14 cellular contexts compared by ENCODE assay signal in genomic region chr1:159892944-159893343, GRCh38. TPM values are rescaled to one million over a fixed set of nuclear protein-coding genes. Genes with fewer than 3 reads are reported as not detected.
DNase-seq lines count a peak whose midpoint lies in the region; ATAC-seq and TF ChIP-seq lines count a peak whose summit lies in the region.
"Had no signal": no experiment of that assay in that cellular context is flagged by ENCODE, and none has a peak within 500 bp of the region (broad histone marks: within the 10 kb centered on the region; RNA-seq: fewer than 3 reads in every experiment).

No MANE protein-coding gene starts in this region.

- H3K4me3 ChIP-seq in Karpas-422 (ENCODE audit: low read length) (no peak overlapping the region), adipocyte (ENCODE audit: low read length) (no peak overlapping the region), lower lobe of right lung (no peak overlapping the region)
- H3K4me3 ChIP-seq: sigmoid colon had no signal

- no peak overlapping the region for H3K4me3 Mint-ChIP-seq in activated CD4-positive, alpha-beta T cell treated with anti-CD3 and anti-CD28 coated beads, Interleukin-2, amount 10 ng/mL, durations not matched to agents 24 days and 14 days
- no peak overlapping the region for H3K4me3 Mint-ChIP-seq in naive thymus-derived CD8-positive, alpha-beta T cell
- H3K4me3 Mint-ChIP-seq: naive thymus-derived CD4-positive, alpha-beta T cell had no signal

- no peaks in the 10 kb centered on the region for H3K36me3 Mint-ChIP-seq in activated CD4-positive, alpha-beta T cell treated with anti-CD3 and anti-CD28 coated beads, Interleukin-2, amount 10 ng/mL, durations not matched to agents 24 days and 14 days (ENCODE audit: low read depth)
- no peaks in the 10 kb centered on the region for H3K36me3 Mint-ChIP-seq in naive thymus-derived CD8-positive, alpha-beta T cell
- H3K36me3 Mint-ChIP-seq: naive thymus-derived CD4-positive, alpha-beta T cell had no signal

- DNase-seq in activated CD4-positive, alpha-beta T cell treated with anti-CD3 and anti-CD28 coated beads, Interleukin-2, amount 10 ng/mL, durations not matched to agents 24 days and 14 days: peak; percentile 70
- no peak for DNase-seq in activated CD4-positive, alpha-beta T cell treated with anti-CD3 and anti-CD28 coated beads for 4 hours
- peak; percentile 50 for DNase-seq in Karpas-422
- no peak for DNase-seq in adipocyte (ENCODE audit: low read depth)
- peak in 1 of 10 donors; percentile 24 for DNase-seq in naive thymus-derived CD8-positive, alpha-beta T cell
- no peak for DNase-seq in putamen (ENCODE audit: low spot score)
- DNase-seq in lower lobe of right lung: no peak
- no peak for DNase-seq in NCI-H2029 treated with DMSO at 0.1 percent for 48 hours (lab: John Stamatoyannopoulos, UW)
- DNase-seq: foreskin melanocyte, NCI-H2107, sigmoid colon had no signal

- peaks cover 31% of the 10 kb centered on the region for H3K27me3 Mint-ChIP-seq in activated CD4-positive, alpha-beta T cell treated with anti-CD3 and anti-CD28 coated beads, Interleukin-2, amount 10 ng/mL, durations not matched to agents 24 days and 14 days
- H3K27me3 Mint-ChIP-seq in naive thymus-derived CD8-positive, alpha-beta T cell: no peaks in the 10 kb centered on the region

- H3K9me3 Mint-ChIP-seq in activated CD4-positive, alpha-beta T cell treated with anti-CD3 and anti-CD28 coated beads, Interleukin-2, amount 10 ng/mL, durations not matched to agents 24 days and 14 days: no peaks in the 10 kb centered on the region
- H3K9me3 Mint-ChIP-seq in naive thymus-derived CD8-positive, alpha-beta T cell: no peaks in the 10 kb centered on the region

- no peak overlapping the region for H3K4me2 ChIP-seq in Karpas-422 (ENCODE audit: low read depth, low read length, poor library complexity, severe bottlenecking)

- no peaks in the 10 kb centered on the region for H3K27me3 ChIP-seq in Karpas-422 (ENCODE audit: low read length)
- peaks cover 7% of the 10 kb centered on the region for H3K27me3 ChIP-seq in adipocyte (replicated peaks; ENCODE audit: control insufficient read depth, insufficient read depth, low read length)
- H3K27me3 ChIP-seq in lower lobe of right lung (ENCODE audit: low read depth): no peaks in the 10 kb centered on the region
- H3K27me3 ChIP-seq: sigmoid colon had no signal

- H3K36me3 ChIP-seq in Karpas-422 (ENCODE audit: insufficient read depth, low read length): no peaks in the 10 kb centered on the region
- H3K36me3 ChIP-seq in adipocyte (ENCODE audit: control insufficient read depth, insufficient read depth, low read length, severe bottlenecking): no peaks in the 10 kb centered on the region
- H3K36me3 ChIP-seq in lower lobe of right lung: no peaks in the 10 kb centered on the region
- H3K36me3 ChIP-seq: sigmoid colon had no signal

- no peak overlapping the region for H2AFZ ChIP-seq in Karpas-422 (ENCODE audit: low read length)

- H3K27ac ChIP-seq in Karpas-422 (ENCODE audit: low read length): no peak overlapping the region
- no peak overlapping the region for H3K27ac ChIP-seq in lower lobe of right lung
- H3K27ac ChIP-seq: sigmoid colon had no signal

- H3K9me3 ChIP-seq in Karpas-422 (ENCODE audit: low read length): no peaks in the 10 kb centered on the region
- H3K9me3 ChIP-seq in adipocyte (ENCODE audit: control insufficient read depth, low read length): no peaks in the 10 kb centered on the region
- H3K9me3 ChIP-seq in lower lobe of right lung: no peaks in the 10 kb centered on the region
- H3K9me3 ChIP-seq: sigmoid colon had no signal

- H3K27ac Mint-ChIP-seq in activated CD4-positive, alpha-beta T cell treated with anti-CD3 and anti-CD28 coated beads, Interleukin-2, amount 10 ng/mL, durations not matched to agents 24 days and 14 days: no peak overlapping the region
- peak overlapping the region in 2 of 10 donors; percentile 30 to 74 for H3K27ac Mint-ChIP-seq in naive thymus-derived CD8-positive, alpha-beta T cell

- TF ChIP-seq CTCF in lower lobe of right lung (IDR thresholded peaks at IDR 0.05): no peak

- intact Hi-C loops in activated CD4-positive, alpha-beta T cell treated with anti-CD3 and anti-CD28 coated beads, Interleukin-2, amount 10 ng/mL, durations not matched to agents 24 days and 14 days (cut with micrococcal nuclease): loop anchor here (5.0 kb wide), 1 partner anchor 41 kb away; no protein-coding TSS in a partner anchor
- intact Hi-C loops in lower lobe of right lung (cut with DNase I): loop anchor here (5.0 kb wide), 1 partner anchor 96 kb away; no protein-coding TSS in a partner anchor

- H3K9ac ChIP-seq in Karpas-422 (ENCODE audit: low read length) (no peak overlapping the region), adipocyte (ENCODE audit: low read length) (peak overlapping the region; percentile 12)

- H4K20me1 ChIP-seq in Karpas-422 (ENCODE audit: insufficient read depth, low read depth, low read length): no peaks in the 10 kb centered on the region

- no peaks in the 10 kb centered on the region for H3K9me2 ChIP-seq in Karpas-422 (replicated peaks; ENCODE audit: insufficient read depth, low read length)

- peaks cover 13% of the 10 kb centered on the region for H3K4me1 Mint-ChIP-seq in activated CD4-positive, alpha-beta T cell treated with anti-CD3 and anti-CD28 coated beads, Interleukin-2, amount 10 ng/mL, durations not matched to agents 24 days and 14 days
- H3K4me1 Mint-ChIP-seq in naive thymus-derived CD8-positive, alpha-beta T cell: peaks cover 0 to 26% (median 16%) of the 10 kb centered on the region in 4 donors

- POLR2A ChIA-PET in naive thymus-derived CD8-positive, alpha-beta T cell (lab: Charles Lee): interaction anchor here (1.1 to 3.1 kb wide), 3 partner anchors 31 to 96 kb away, joined by 3 to 18 read pairs (median 4); partner anchors contain the start of gene TAGLN2

- peaks cover 17% of the 10 kb centered on the region for H3K4me1 ChIP-seq in Karpas-422 (ENCODE audit: low read length)
- peaks cover 13% of the 10 kb centered on the region for H3K4me1 ChIP-seq in adipocyte (ENCODE audit: control insufficient read depth, insufficient read depth, low read length)
- H3K4me1 ChIP-seq in lower lobe of right lung: peaks cover 54% of the 10 kb centered on the region

- peak; percentile 37 to 40 for ATAC-seq in naive thymus-derived CD8-positive, alpha-beta T cell
- no peak for ATAC-seq in lower lobe of right lung
- ATAC-seq: naive thymus-derived CD4-positive, alpha-beta T cell had no signal

- no peaks in the 10 kb centered on the region for H3K79me2 ChIP-seq in Karpas-422 (ENCODE audit: low read length)

RNA-seq across cellular contexts. Expression of gene CFAP45, which starts 7.0 kb away (rescaled TPM):
- 1.5 TPM in 2 replicates for total RNA-seq in activated CD4-positive, alpha-beta T cell treated with anti-CD3 and anti-CD28 coated beads, Interleukin-2, amount 10 ng/mL, durations not matched to agents 24 days and 14 days
- total RNA-seq in Karpas-422 (2014; rRNA removed; shearing (Covaris generic); ENCODE audit: low replicate concordance): 1.2 TPM in 1 of 2 replicates, not detected in the other
- 1 to 10 TPM; 1.3 to 1.5 TPM for total RNA-seq in naive thymus-derived CD8-positive, alpha-beta T cell
- polyA plus RNA-seq in naive thymus-derived CD8-positive, alpha-beta T cell: under 1 TPM in 1 of 3 donors, not detected in 2; 0.33 TPM
- 10.2 TPM for total RNA-seq in lower lobe of right lung

RNA-seq across cellular contexts. Expression of gene VSIG8, which starts 30.5 kb away (rescaled TPM):
- not detected in 2 replicates for total RNA-seq in activated CD4-positive, alpha-beta T cell treated with anti-CD3 and anti-CD28 coated beads, Interleukin-2, amount 10 ng/mL, durations not matched to agents 24 days and 14 days
- total RNA-seq in Karpas-422 (2014; rRNA removed; shearing (Covaris generic); ENCODE audit: low replicate concordance): not detected in 2 replicates
- not detected for total RNA-seq in naive thymus-derived CD8-positive, alpha-beta T cell
- polyA plus RNA-seq in naive thymus-derived CD8-positive, alpha-beta T cell: not detected
- total RNA-seq in lower lobe of right lung: 0.35 TPM
- total RNA-seq: naive thymus-derived CD4-positive, alpha-beta T cell; sigmoid colon; subcutaneous adipose tissue had no signal
- polyA plus RNA-seq: BJ; naive thymus-derived CD4-positive, alpha-beta T cell had no signal

RNA-seq across cellular contexts. Expression of gene TAGLN2, which starts 32.4 kb away (rescaled TPM):
- total RNA-seq in activated CD4-positive, alpha-beta T cell treated with anti-CD3 and anti-CD28 coated beads, Interleukin-2, amount 10 ng/mL, durations not matched to agents 24 days and 14 days: 488 and 517 TPM in 2 replicates
- total RNA-seq in Karpas-422 (2014; rRNA removed; shearing (Covaris generic); ENCODE audit: low replicate concordance): 141 and 188 TPM in 2 replicates
- total RNA-seq in naive thymus-derived CD8-positive, alpha-beta T cell: 100 to 1,000 TPM; 125 to 136 TPM
- 100 to 1,000 TPM; 477 to 825 (median 609) TPM for polyA plus RNA-seq in naive thymus-derived CD8-positive, alpha-beta T cell
- total RNA-seq in lower lobe of right lung: 451 TPM

RNA-seq across cellular contexts. Expression of gene IGSF9, which starts 52.5 kb away (rescaled TPM):
- total RNA-seq in activated CD4-positive, alpha-beta T cell treated with anti-CD3 and anti-CD28 coated beads, Interleukin-2, amount 10 ng/mL, durations not matched to agents 24 days and 14 days: not detected in 2 replicates
- total RNA-seq in Karpas-422 (2014; rRNA removed; shearing (Covaris generic); ENCODE audit: low replicate concordance): not detected in 2 replicates
- total RNA-seq in naive thymus-derived CD8-positive, alpha-beta T cell: under 1 TPM; 0.16 to 0.21 TPM
- polyA plus RNA-seq in naive thymus-derived CD8-positive, alpha-beta T cell: not detected
- total RNA-seq in lower lobe of right lung: 2.0 TPM
- polyA plus RNA-seq: BJ had no signal

Comparison
In these comparisons a context has a peak if more than half of its experiments do, and no peak if none do; other contexts are left out.
1. DNase-seq: peak in activated CD4-positive, alpha-beta T cell treated with anti-CD3 and anti-CD28 coated beads, Interleukin-2, amount 10 ng/mL, durations not matched to agents 24 days and 14 days (single experiment) and Karpas-422 (single experiment); none in activated CD4-positive, alpha-beta T cell treated with anti-CD3 and anti-CD28 coated beads for 4 hours (0 of 2), adipocyte (single experiment), putamen (single experiment), lower lobe of right lung (single experiment) and NCI-H2029 treated with DMSO at 0.1 percent for 48 hours (single experiment).
2. ATAC-seq: peak in naive thymus-derived CD8-positive, alpha-beta T cell (2 of 2); none in lower lobe of right lung (0 of 2).